Comparison of ENCODE assay signal across 11 cellular contexts in the genomic region with DNA sequence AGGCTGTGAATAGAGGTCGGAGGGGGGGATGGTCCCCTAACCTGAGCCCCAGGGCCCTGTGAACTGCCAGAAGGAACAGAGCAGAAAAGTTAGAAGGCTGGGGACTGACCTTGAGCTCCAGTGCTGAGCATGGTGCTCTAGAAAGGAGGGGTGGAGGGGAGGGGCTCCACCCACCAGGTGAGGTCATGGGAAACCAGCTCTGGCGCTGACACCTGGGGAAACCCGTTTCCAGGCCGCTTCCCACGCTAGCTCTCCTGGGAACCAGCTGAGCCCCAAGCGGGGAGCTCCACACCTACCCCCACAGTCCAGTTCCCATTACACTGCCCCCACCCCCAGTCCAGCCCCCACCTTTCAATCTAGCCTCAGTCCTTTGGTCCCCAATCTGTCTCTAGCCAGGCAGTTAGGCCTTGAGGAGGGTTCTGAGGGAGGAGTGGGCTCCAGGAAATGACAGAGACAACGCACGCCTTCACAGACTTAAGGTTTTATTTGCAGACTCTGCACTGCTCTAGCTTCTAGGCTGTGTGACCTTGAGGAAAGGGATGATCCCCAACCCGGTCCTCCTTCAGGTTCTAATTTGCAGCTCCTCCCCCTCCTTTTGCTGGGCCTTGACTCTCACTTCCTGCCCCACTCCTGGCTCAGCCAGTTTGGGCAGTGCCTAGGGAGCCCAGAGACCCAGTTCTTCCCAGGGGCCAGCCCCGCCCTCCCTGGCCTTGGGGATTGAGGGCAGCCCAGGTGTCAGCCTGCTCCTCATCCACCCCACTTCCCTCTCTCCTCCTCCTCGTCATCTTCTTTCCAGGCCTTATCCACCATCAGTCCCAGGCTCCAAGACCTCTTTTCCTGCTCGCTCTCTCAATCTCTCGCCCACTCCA. TPM values are rescaled to one million over a fixed set of nuclear protein-coding genes. Genes with fewer than 3 reads are reported as not detected.
DNase-seq lines count a peak whose midpoint lies in the region; ATAC-seq and TF ChIP-seq lines count a peak whose summit lies in the region.
"Had no signal": no experiment of that assay in that cellular context is flagged by ENCODE, and none has a peak within 500 bp of the region (broad histone marks: within the 10 kb centered on the region; RNA-seq: fewer than 3 reads in every experiment).

No MANE protein-coding gene starts in this region.

- peaks cover 29% of the 10 kb centered on the region for H3K4me1 Mint-ChIP-seq in activated T-helper 1 cell treated with anti-CD3 and anti-CD28 coated beads, Interleukin-12 subunit alpha, Interleukin-12 subunit beta, Interleukin-2, Interleukin-4 antibody, amounts not matched to agents 30 ng/mL and 10 ng/mL and 1 ng/mL, durations not matched to agents 14 hours and 24 hours and 36 hours (ENCODE audit: low read depth)
- H3K4me1 Mint-ChIP-seq in naive B cell: peaks cover 15 to 17% (median 16%) of the 10 kb centered on the region in 3 donors
- H3K4me1 Mint-ChIP-seq in HFFc6 (ENCODE audit: low read depth): peaks cover 21% of the 10 kb centered on the region

- peaks cover 7% of the 10 kb centered on the region for H3K27me3 Mint-ChIP-seq in activated T-helper 1 cell treated with anti-CD3 and anti-CD28 coated beads, Interleukin-12 subunit alpha, Interleukin-12 subunit beta, Interleukin-2, Interleukin-4 antibody, amounts not matched to agents 30 ng/mL and 10 ng/mL and 1 ng/mL, durations not matched to agents 14 hours and 24 hours and 36 hours (ENCODE audit: insufficient read depth)
- peaks cover 0 to 7% (median 5%) of the 10 kb centered on the region in 3 donors for H3K27me3 Mint-ChIP-seq in naive B cell
- peaks cover 1% of the 10 kb centered on the region; the same call in 1 of the 2 replicates for H3K27me3 Mint-ChIP-seq in HFFc6 (ENCODE audit: insufficient read depth)

- intact Hi-C loops in activated T-helper 1 cell treated with anti-CD3 and anti-CD28 coated beads, Interleukin-12 subunit alpha, Interleukin-12 subunit beta, Interleukin-2, Interleukin-4 antibody, amounts not matched to agents 30 ng/mL and 10 ng/mL and 1 ng/mL, durations not matched to agents 14 hours and 24 hours and 36 hours (cut with micrococcal nuclease): loop anchor here (1.0 kb wide), 1 partner anchor 7 kb away; no protein-coding TSS in a partner anchor

- peak overlapping the region; percentile 29 for H3K27ac Mint-ChIP-seq in activated T-helper 1 cell treated with anti-CD3 and anti-CD28 coated beads, Interleukin-12 subunit alpha, Interleukin-12 subunit beta, Interleukin-2, Interleukin-4 antibody, amounts not matched to agents 30 ng/mL and 10 ng/mL and 1 ng/mL, durations not matched to agents 14 hours and 24 hours and 36 hours
- no peak overlapping the region for H3K27ac Mint-ChIP-seq in naive B cell
- H3K27ac Mint-ChIP-seq in HFFc6: no peak overlapping the region
- H3K27ac Mint-ChIP-seq: stimulated activated naive CD8-positive, alpha-beta T cell treated with anti-CD3 and anti-CD28 coated beads, Interleukin-15, Interleukin-2, amounts not matched to agents 100 ng/mL and 50 ng/mL, for 24 hours had no signal

- TF ChIP-seq CTCF in HFFc6 (IDR thresholded peaks at IDR 0.05): no peak

- no peaks in the 10 kb centered on the region for H3K36me3 Mint-ChIP-seq in activated T-helper 1 cell treated with anti-CD3 and anti-CD28 coated beads, Interleukin-12 subunit alpha, Interleukin-12 subunit beta, Interleukin-2, Interleukin-4 antibody, amounts not matched to agents 30 ng/mL and 10 ng/mL and 1 ng/mL, durations not matched to agents 14 hours and 24 hours and 36 hours (ENCODE audit: low read depth)
- H3K36me3 Mint-ChIP-seq in naive B cell: no peaks in the 10 kb centered on the region
- no peaks in the 10 kb centered on the region for H3K36me3 Mint-ChIP-seq in HFFc6 (ENCODE audit: low read depth)

- H3K4me3 Mint-ChIP-seq in activated T-helper 1 cell treated with anti-CD3 and anti-CD28 coated beads, Interleukin-12 subunit alpha, Interleukin-12 subunit beta, Interleukin-2, Interleukin-4 antibody, amounts not matched to agents 30 ng/mL and 10 ng/mL and 1 ng/mL, durations not matched to agents 14 hours and 24 hours and 36 hours: peak overlapping the region; percentile 68
- H3K4me3 Mint-ChIP-seq in naive B cell (peak overlapping the region in 6 of 8 donors; percentile 35 to 80 (median 66)), HFFc6 (no peak overlapping the region)
- H3K4me3 Mint-ChIP-seq: stimulated activated naive CD8-positive, alpha-beta T cell treated with anti-CD3 and anti-CD28 coated beads, Interleukin-15, Interleukin-2, amounts not matched to agents 100 ng/mL and 50 ng/mL, for 24 hours had no signal

- DNase-seq in ELF-1 (ENCODE audit: low read depth, low spot score): peak; percentile 64
- DNase-seq in activated T-helper 1 cell treated with anti-CD3 and anti-CD28 coated beads, Interleukin-12 subunit alpha, Interleukin-12 subunit beta, Interleukin-2, Interleukin-4 antibody, amounts not matched to agents 30 ng/mL and 10 ng/mL and 1 ng/mL, durations not matched to agents 14 hours and 24 hours and 36 hours (ENCODE audit: low spot score): no peak
- DNase-seq in naive B cell: no peak
- DNase-seq in AML-193 (lab: John Stamatoyannopoulos, UW): no peak
- no peak for DNase-seq in inferior parietal cortex (ENCODE audit: extremely low spot score)
- DNase-seq in HFFc6: no peak
- no peak for DNase-seq in NCI-H2227 (lab: John Stamatoyannopoulos, UW; ENCODE audit: unreplicated experiment)

- H3K9me3 Mint-ChIP-seq in activated T-helper 1 cell treated with anti-CD3 and anti-CD28 coated beads, Interleukin-12 subunit alpha, Interleukin-12 subunit beta, Interleukin-2, Interleukin-4 antibody, amounts not matched to agents 30 ng/mL and 10 ng/mL and 1 ng/mL, durations not matched to agents 14 hours and 24 hours and 36 hours: no peaks in the 10 kb centered on the region
- H3K9me3 Mint-ChIP-seq in naive B cell (no peaks in the 10 kb centered on the region), HFFc6 (no peaks in the 10 kb centered on the region)
- H3K9me3 Mint-ChIP-seq: stimulated activated naive CD8-positive, alpha-beta T cell treated with anti-CD3 and anti-CD28 coated beads, Interleukin-15, Interleukin-2, amounts not matched to agents 100 ng/mL and 50 ng/mL, for 24 hours had no signal

- ATAC-seq in GM21381 (IDR thresholded peaks at IDR 0.05; ENCODE audit: unreplicated experiment): peak; percentile 41
- ATAC-seq in naive B cell (ENCODE audit: low read depth in 2 of 2): no peak

RNA-seq across cellular contexts. Expression of a gene that starts 2.1 kb away (rescaled TPM):
- 1.3 and 1.6 TPM in 2 replicates for total RNA-seq in activated T-helper 1 cell treated with anti-CD3 and anti-CD28 coated beads, Interleukin-12 subunit alpha, Interleukin-12 subunit beta, Interleukin-2, Interleukin-4 antibody, amounts not matched to agents 30 ng/mL and 10 ng/mL and 1 ng/mL, durations not matched to agents 14 hours and 24 hours and 36 hours
- polyA plus RNA-seq in naive B cell (ENCODE audit: low read depth in 6 of 6): not detected
- total RNA-seq in HFFc6 (2021; fragmentation: NEBNext Ultra II Directional; extraction: Animal tissue kit (Norgen Biotek cat#: 25700)): under 1 TPM in 5 of 6 experiments, not detected in 1; 0.14 to 0.41 (median 0.31) TPM

RNA-seq across cellular contexts. Expression of a gene that starts 22.3 kb away (rescaled TPM):
- 15.0 and 16.7 TPM in 2 replicates for total RNA-seq in activated T-helper 1 cell treated with anti-CD3 and anti-CD28 coated beads, Interleukin-12 subunit alpha, Interleukin-12 subunit beta, Interleukin-2, Interleukin-4 antibody, amounts not matched to agents 30 ng/mL and 10 ng/mL and 1 ng/mL, durations not matched to agents 14 hours and 24 hours and 36 hours
- polyA plus RNA-seq in naive B cell (ENCODE audit: low read depth in 6 of 6): 10 to 100 TPM; 21.2 to 33.6 (median 23.5) TPM
- 10 to 100 TPM; 27.7 to 33.1 (median 31.2) TPM for total RNA-seq in HFFc6 (2021; fragmentation: NEBNext Ultra II Directional; extraction: Animal tissue kit (Norgen Biotek cat#: 25700))

RNA-seq across cellular contexts. Expression of a gene that starts 28.1 kb away (rescaled TPM):
- 11.0 and 12.4 TPM in 2 replicates for total RNA-seq in activated T-helper 1 cell treated with anti-CD3 and anti-CD28 coated beads, Interleukin-12 subunit alpha, Interleukin-12 subunit beta, Interleukin-2, Interleukin-4 antibody, amounts not matched to agents 30 ng/mL and 10 ng/mL and 1 ng/mL, durations not matched to agents 14 hours and 24 hours and 36 hours
- polyA plus RNA-seq in naive B cell (ENCODE audit: low read depth in 6 of 6): 1 to 10 TPM; 3.8 to 7.0 (median 5.4) TPM
- total RNA-seq in HFFc6 (2021; fragmentation: NEBNext Ultra II Directional; extraction: Animal tissue kit (Norgen Biotek cat#: 25700)): under 1 TPM in 5 of 6 experiments, not detected in 1; 0.14 to 0.51 (median 0.26) TPM

RNA-seq across cellular contexts. Expression of a gene that starts 43.5 kb away (rescaled TPM):
- not detected in 2 replicates for total RNA-seq in activated T-helper 1 cell treated with anti-CD3 and anti-CD28 coated beads, Interleukin-12 subunit alpha, Interleukin-12 subunit beta, Interleukin-2, Interleukin-4 antibody, amounts not matched to agents 30 ng/mL and 10 ng/mL and 1 ng/mL, durations not matched to agents 14 hours and 24 hours and 36 hours
- polyA plus RNA-seq in naive B cell (ENCODE audit: low read depth in 6 of 6): not detected
- not detected for total RNA-seq in HFFc6 (2021; fragmentation: NEBNext Ultra II Directional; extraction: Animal tissue kit (Norgen Biotek cat#: 25700))
- total RNA-seq: HT1080 had no signal
- polyA plus RNA-seq: neural cell had no signal

RNA-seq across cellular contexts. Expression of a gene that starts 57.2 kb away (rescaled TPM):
- 0.29 and 0.36 TPM in 2 replicates for total RNA-seq in activated T-helper 1 cell treated with anti-CD3 and anti-CD28 coated beads, Interleukin-12 subunit alpha, Interleukin-12 subunit beta, Interleukin-2, Interleukin-4 antibody, amounts not matched to agents 30 ng/mL and 10 ng/mL and 1 ng/mL, durations not matched to agents 14 hours and 24 hours and 36 hours
- polyA plus RNA-seq in naive B cell (ENCODE audit: low read depth in 6 of 6): not detected
- total RNA-seq in HFFc6 (2021; fragmentation: NEBNext Ultra II Directional; extraction: Animal tissue kit (Norgen Biotek cat#: 25700)): under 1 TPM in 2 of 6 experiments, not detected in 4; 0.05 to 0.11 TPM
